In the genomic region with DNA sequence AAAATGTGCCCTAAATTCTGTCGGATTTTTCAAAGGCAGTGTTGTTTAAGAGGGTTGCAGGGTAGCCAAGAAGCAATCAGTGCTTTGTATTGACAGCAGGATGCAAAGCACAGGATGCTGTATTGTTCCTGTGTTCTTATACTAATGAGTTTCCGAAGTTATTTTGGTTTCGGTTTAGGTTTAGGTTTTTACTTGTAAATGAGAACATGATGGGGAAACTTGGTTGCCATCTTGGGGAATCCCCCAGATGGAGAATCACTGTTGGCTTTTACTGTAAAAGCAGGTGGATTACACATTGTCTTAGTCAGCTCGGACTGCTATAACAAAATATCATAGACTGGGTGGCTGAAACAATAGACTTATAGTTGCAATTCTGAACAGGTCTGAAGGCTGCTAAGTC, we compare ENCODE assay signal across 11 cellular contexts.
DNase-seq lines count a peak whose midpoint lies in the region; ATAC-seq and TF ChIP-seq lines count a peak whose summit lies in the region.
"Had no signal": no experiment of that assay in that cellular context is flagged by ENCODE, and none has a peak within 500 bp of the region (broad histone marks: within the 10 kb centered on the region; RNA-seq: fewer than 3 reads in every experiment).

No MANE protein-coding gene starts in this region.

- no peaks in the 10 kb centered on the region for H3K36me3 ChIP-seq in KMS-11 (ENCODE audit: insufficient read depth)
- H3K36me3 ChIP-seq: thoracic aorta had no signal

- 0 out of 2 replicates have a peak overlapping the region, but pooled peaks have one; percentile 16 for H2AFZ ChIP-seq in KMS-11 (ENCODE audit: low read depth)

- peaks cover 27% of the 10 kb centered on the region for H3K4me1 ChIP-seq in KMS-11 (ENCODE audit: low read depth, poor library complexity, severe bottlenecking)

- H4K20me1 ChIP-seq in KMS-11 (ENCODE audit: insufficient read depth), result no peaks in the 10 kb centered on the region

- TF ChIP-seq CTCF in GM13977 (IDR thresholded peaks at IDR 0.05; ENCODE audit: extremely low read depth, insufficient read depth, missing control alignments), result no peak
- TF ChIP-seq CTCF in KMS-11 (conservative IDR thresholded peaks at IDR 0.05; ENCODE audit: low read depth, low read length), result no peak

- DNase-seq in GM13977 (ENCODE audit: low spot score), result peak; percentile 2
- DNase-seq in superior temporal gyrus (ENCODE audit: extremely low spot score), result no peak
- DNase-seq in NCI-H345 (lab: John Stamatoyannopoulos, UW), result no peak
- DNase-seq in COLO668 (lab: John Stamatoyannopoulos, UW; ENCODE audit: unreplicated experiment), result no peak
- DNase-seq in NCI-H187 treated with DMSO at 0.1 percent for 48 hours (lab: John Stamatoyannopoulos, UW), result no peak
- DNase-seq: stimulated activated CD4-positive, alpha-beta T cell treated with anti-CD3 and anti-CD28 coated beads, Interleukin-15, amount 100 ng/mL, for 24 hours had no signal

- in situ Hi-C loops in GM13977 (cut with MboI; ENCODE audit: low pct_unique_long_range_greater_than_20kb, low sequenced_read_pairs, unreplicated experiment), result no loop called here

- peak overlapping the region; percentile 43; the same call in 1 of the 2 replicates for H3K4me2 ChIP-seq in KMS-11

- no peak overlapping the region for H3K27ac ChIP-seq in KMS-11
- H3K27ac ChIP-seq: C4-2B, thoracic aorta had no signal

- peak; percentile 79 for ATAC-seq in GM19324 (IDR thresholded peaks at IDR 0.05; ENCODE audit: low FRiP score, unreplicated experiment)
- ATAC-seq in HG02870 (IDR thresholded peaks at IDR 0.05; ENCODE audit: unreplicated experiment), result peak; percentile 91

- H3K9ac ChIP-seq in KMS-11, result no peak overlapping the region

- no peaks in the 10 kb centered on the region for H3K79me2 ChIP-seq in KMS-11 (ENCODE audit: insufficient read depth, low read depth)

- H3K4me3 ChIP-seq in KMS-11 (IDR thresholded peaks at IDR 0.05; ENCODE audit: insufficient read depth, low read depth, low read length), result no peak overlapping the region
- H3K4me3 ChIP-seq: thoracic aorta had no signal

- H3K27me3 ChIP-seq in KMS-11 (ENCODE audit: insufficient read depth, low read depth), result no peaks in the 10 kb centered on the region
